ENCODE assay signal across 12 cellular contexts in genomic region chr6:37607949-37608348, GRCh38.
DNase-seq lines count a peak whose midpoint lies in the region; ATAC-seq and TF ChIP-seq lines count a peak whose summit lies in the region.
"Had no signal": no experiment of that assay in that cellular context is flagged by ENCODE, and none has a peak within 500 bp of the region (broad histone marks: within the 10 kb centered on the region; RNA-seq: fewer than 3 reads in every experiment).

No MANE protein-coding gene starts in this region.

- H3K23ac ChIP-seq in mesendoderm (ENCODE audit: low read length) = no peak overlapping the region

- intact Hi-C loops in left colon (cut with DNase I, micrococcal nuclease) = no loop called here

- no peaks in the 10 kb centered on the region for H3K4me1 ChIP-seq in mesendoderm (ENCODE audit: control insufficient read depth, low read depth, low read length)
- H3K4me1 ChIP-seq: body of pancreas, upper lobe of left lung had no signal

- H3K4me2 ChIP-seq in mesendoderm (ENCODE audit: low read length) = no peak overlapping the region

- H4K8ac ChIP-seq in mesendoderm (ENCODE audit: low read depth, low read length) = no peak overlapping the region

- no peaks in the 10 kb centered on the region for H3K27me3 ChIP-seq in mesendoderm (ENCODE audit: insufficient read depth, low read length, poor library complexity)
- H3K27me3 ChIP-seq: body of pancreas, upper lobe of left lung had no signal

- in situ Hi-C loops in KBM-7 (cut with MboI; ENCODE audit: low pct_unique_long_range_greater_than_20kb, low sequenced_read_pairs) (no loop called here), astrocyte of the cerebellum (cut with HindIII; ENCODE audit: low sequenced_read_pairs) (no loop called here)

- WGBS in mesendoderm (ENCODE audit: extremely low coverage, insufficient coverage, low lambda C conversion rate) = no CpG with 5 or more reads among the region's 2 CpGs

- no peak overlapping the region for H2BK120ac ChIP-seq in mesendoderm (ENCODE audit: low read depth, low read length)

- H3K79me1 ChIP-seq in mesendoderm (ENCODE audit: low read length) = no peaks in the 10 kb centered on the region

- no peak overlapping the region for H4K5ac ChIP-seq in mesendoderm (ENCODE audit: low read length)

- H2BK5ac ChIP-seq in mesendoderm (ENCODE audit: low read length) = no peak overlapping the region

- H3K36me3 ChIP-seq in mesendoderm (ENCODE audit: control insufficient read depth, insufficient read depth, low read length) = no peaks in the 10 kb centered on the region
- H3K36me3 ChIP-seq: upper lobe of left lung had no signal

- H3K56ac ChIP-seq in mesendoderm (ENCODE audit: low read length) = no peak overlapping the region

- H3K79me2 ChIP-seq in mesendoderm (ENCODE audit: control insufficient read depth, insufficient read depth, low read length) = no peaks in the 10 kb centered on the region

- H3K4ac ChIP-seq in mesendoderm (ENCODE audit: low read depth, low read length) = no peak overlapping the region

- no peak overlapping the region for H3K27ac ChIP-seq in mesendoderm (ENCODE audit: low read depth, low read length)
- H3K27ac ChIP-seq: body of pancreas, upper lobe of left lung had no signal

- H3K4me3 ChIP-seq in astrocyte of the cerebellum (ENCODE audit: low read depth, low read length) (no peak overlapping the region), mesendoderm (ENCODE audit: low read length) (no peak overlapping the region)
- H3K4me3 ChIP-seq: body of pancreas, upper lobe of left lung had no signal

- H3K9ac ChIP-seq in mesendoderm (ENCODE audit: low read length) = no peak overlapping the region

- H2AK5ac ChIP-seq in mesendoderm (ENCODE audit: low read length) = no peak overlapping the region

- peak; percentile 74 for TF ChIP-seq CTCF in astrocyte of the cerebellum (IDR thresholded peaks at IDR 0.05; ENCODE audit: low read depth, low read length, missing control alignments)

- no peak overlapping the region for H2BK15ac ChIP-seq in mesendoderm (replicated peaks; ENCODE audit: low read depth)

- peak; percentile 25 for DNase-seq in DMS 273 treated with DMSO at 0.1 percent for 48 hours (lab: John Stamatoyannopoulos, UW)
- DNase-seq in KBM-7 = peak; percentile 28
- DNase-seq in astrocyte of the cerebellum (ENCODE audit: low read depth) = peak; percentile 36
- DNase-seq in mesendoderm = peak; percentile 36
- DNase-seq in left colon = no peak
- no peak for DNase-seq in NCI-H526 treated with DMSO at 0.1 percent for 48 hours (lab: John Stamatoyannopoulos, UW)
- no peak for DNase-seq in activated gamma-delta T cell treated with Interleukin-2 at 50 U/mL for 16 hours
- DNase-seq: activated CD4-positive, alpha-beta T cell treated with anti-CD3 and anti-CD28 coated beads for 36 hours; body of pancreas; NCI-H2081 treated with DMSO at 0.1 percent for 48 hours; upper lobe of left lung had no signal

- H3K18ac ChIP-seq in mesendoderm (ENCODE audit: low read length) = no peak overlapping the region

- ATAC-seq in HG03354 (IDR thresholded peaks at IDR 0.05; ENCODE audit: poor library complexity, severe bottlenecking, unreplicated experiment) = no peak
- no peak for ATAC-seq in left colon
- ATAC-seq: activated CD4-positive, alpha-beta T cell treated with anti-CD3 and anti-CD28 coated beads for 36 hours; body of pancreas had no signal

Comparison
In these comparisons a context has a peak if more than half of its experiments do, and no peak if none do; other contexts are left out.
1. DNase-seq: peak in DMS 273 treated with DMSO at 0.1 percent for 48 hours (single experiment), KBM-7 (single experiment), astrocyte of the cerebellum (single experiment) and mesendoderm (single experiment); none in left colon (0 of 2), NCI-H526 treated with DMSO at 0.1 percent for 48 hours (single experiment) and activated gamma-delta T cell treated with Interleukin-2 at 50 U/mL for 16 hours (single experiment).